Comparison of ENCODE assay signal across 1 cellular context in the genomic region with DNA sequence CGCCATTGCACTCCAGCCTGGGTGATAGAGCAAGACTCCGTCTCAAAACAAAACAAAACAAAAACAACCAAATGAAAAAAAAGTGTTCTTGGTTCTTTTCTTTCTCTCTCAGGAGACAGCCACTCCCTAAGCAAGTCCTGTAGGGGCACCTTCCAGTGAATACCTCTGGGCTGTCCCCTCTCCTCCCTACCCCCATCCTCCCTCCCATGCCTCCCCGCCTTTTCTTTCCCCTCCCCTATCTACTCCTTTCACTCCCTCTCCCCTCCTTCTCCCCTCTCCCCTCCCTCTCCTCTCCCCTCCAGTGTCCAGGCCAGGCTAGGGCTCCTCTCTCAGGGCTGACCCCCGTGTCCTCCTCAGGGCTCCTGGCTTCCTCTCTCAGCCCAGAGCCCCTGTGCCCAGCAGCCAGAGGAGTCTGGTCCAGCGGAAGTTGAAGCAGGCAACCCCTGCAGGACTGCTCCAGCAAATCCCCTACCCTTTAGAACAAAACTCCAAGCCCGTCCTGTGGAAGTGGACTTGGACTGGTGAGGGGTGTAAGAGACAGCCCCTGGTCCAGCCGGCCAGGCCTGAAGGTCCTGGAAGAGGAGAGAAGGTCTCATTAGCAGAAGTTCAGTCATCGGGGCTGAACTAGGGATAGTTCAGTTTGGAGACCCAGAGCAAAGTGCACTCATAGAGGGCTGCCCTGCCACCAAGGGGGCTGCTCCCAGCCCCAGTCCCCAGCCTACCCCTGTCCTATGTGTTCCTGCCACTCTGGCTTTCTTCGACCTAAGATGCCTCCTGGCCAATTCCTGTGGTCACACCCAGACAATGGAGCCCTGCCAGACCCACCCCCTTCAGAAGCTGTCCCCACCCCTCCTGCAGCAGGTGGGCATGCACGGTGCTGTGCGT.
TF ChIP-seq lines count a peak whose summit lies in the region.

No MANE protein-coding gene starts in this region.

TF ChIP-seq in WTC11, 78 proteins besides CTCF, POLR2A, EP300 and RAD21 (continued from another document):
- TF ChIP-seq, protein P1, sequence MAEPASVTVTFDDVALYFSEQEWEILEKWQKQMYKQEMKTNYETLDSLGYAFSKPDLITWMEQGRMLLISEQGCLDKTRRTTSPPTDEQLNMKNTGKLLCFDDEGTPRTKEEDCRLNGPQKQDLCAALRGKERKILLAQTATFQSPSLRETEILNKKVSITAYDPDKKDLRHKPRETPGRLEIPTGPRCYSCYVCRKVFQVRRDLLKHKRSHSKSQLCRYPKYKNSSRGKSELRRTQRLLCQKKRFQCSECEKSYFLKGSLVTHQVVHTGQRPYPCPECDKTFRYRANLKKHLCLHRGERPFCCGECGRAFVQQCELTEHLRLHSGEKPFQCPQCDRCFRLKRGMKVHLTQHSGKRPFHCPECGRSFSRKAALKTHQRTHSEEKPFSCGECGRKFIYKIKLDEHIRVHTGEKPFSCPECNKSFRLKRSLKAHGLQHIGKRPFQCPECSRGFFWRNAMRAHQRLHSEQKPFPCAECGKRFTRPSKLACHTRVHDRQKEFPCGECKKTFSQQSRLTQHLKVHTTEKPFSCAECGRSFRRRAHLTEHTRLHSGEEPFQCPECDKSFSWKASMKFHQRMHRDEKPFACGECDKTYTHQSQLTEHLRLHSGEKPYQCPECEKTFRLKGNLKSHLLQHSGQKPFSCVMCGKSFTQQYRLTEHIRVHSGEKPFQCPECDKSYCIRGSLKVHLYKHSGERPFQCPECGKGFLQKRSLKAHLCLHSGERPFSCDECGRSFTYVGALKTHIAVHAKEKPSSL (CRISPR knock-in tag; conservative IDR thresholded peaks at IDR 0.05): no peak
- TF ChIP-seq RELA (CRISPR knock-in tag; IDR thresholded peaks at IDR 0.05; ENCODE audit: borderline replicate concordance) (no peak), ZNF423 (CRISPR knock-in tag; IDR thresholded peaks at IDR 0.05) (no peak), JAZF1 (CRISPR knock-in tag; IDR thresholded peaks at IDR 0.05) (no peak), JUN (CRISPR knock-in tag; IDR thresholded peaks at IDR 0.05) (no peak), ZNF671 (CRISPR knock-in tag; IDR thresholded peaks at IDR 0.05) (no peak), GABPB1 (CRISPR knock-in tag; IDR thresholded peaks at IDR 0.05) (no peak), OVOL2 (CRISPR knock-in tag; IDR thresholded peaks at IDR 0.05; ENCODE audit: borderline replicate concordance) (no peak), SMAD4 (CRISPR knock-in tag; IDR thresholded peaks at IDR 0.05) (no peak)
